31 cellular contexts compared by ENCODE assay signal in genomic region chr15:101386967-101387366, GRCh38.
"Had no signal": no experiment of that assay in that cellular context is flagged by ENCODE, and none has a peak within 500 bp of the region (broad histone marks: within the 10 kb centered on the region; RNA-seq: fewer than 3 reads in every experiment).

No MANE protein-coding gene starts in this region.

- H3K4me3 Mint-ChIP-seq: central memory CD8-positive, alpha-beta T cell; dendritic cell treated with granulocyte-macrophage colony-stimulating factor and Interleukin-4, amounts not matched to agents 40 ng/mL and 50 ng/mL, for 4 days; mesothelial cell of epicardium; stimulated activated effector memory CD8-positive, alpha-beta T cell treated with anti-CD3 and anti-CD28 coated beads, Interleukin-12 subunit alpha, Interleukin-12 subunit beta, amount 100 ng/mL, for 72 hours had no signal

- H3K4me1 Mint-ChIP-seq: central memory CD8-positive, alpha-beta T cell; mesothelial cell of epicardium; stimulated activated effector memory CD8-positive, alpha-beta T cell treated with anti-CD3 and anti-CD28 coated beads, Interleukin-12 subunit alpha, Interleukin-12 subunit beta, amount 100 ng/mL, for 72 hours had no signal

- H3K36me3 Mint-ChIP-seq: mesothelial cell of epicardium; naive B cell; stimulated activated effector memory CD8-positive, alpha-beta T cell treated with anti-CD3 and anti-CD28 coated beads, Interleukin-12 subunit alpha, Interleukin-12 subunit beta, amount 100 ng/mL, for 72 hours had no signal

- H3K27ac ChIP-seq: colonic mucosa, esophagus squamous epithelium, heart right ventricle, neutrophil, pancreas, right lobe of liver, stomach, thyroid gland had no signal

- H3K27ac Mint-ChIP-seq: dendritic cell treated with granulocyte-macrophage colony-stimulating factor and Interleukin-4, amounts not matched to agents 40 ng/mL and 50 ng/mL, for 4 days; mesothelial cell of epicardium; progenitor cell of endocrine pancreas; stimulated activated effector memory CD8-positive, alpha-beta T cell treated with anti-CD3 and anti-CD28 coated beads, Interleukin-12 subunit alpha, Interleukin-12 subunit beta, amount 100 ng/mL, for 72 hours had no signal

- FAIRE-seq: endothelial cell of umbilical vein, islet of Langerhans, pancreas had no signal

- H3K9me3 ChIP-seq: colonic mucosa, esophagus squamous epithelium, heart right ventricle, mucosa of descending colon, neutrophil, pancreas, right lobe of liver, stomach, thyroid gland had no signal

- H3K4me1 ChIP-seq: colonic mucosa, esophagus squamous epithelium, heart right ventricle, thyroid gland had no signal

- H3K27me3 ChIP-seq: colonic mucosa, heart right ventricle, pancreas, right lobe of liver, stomach, thyroid gland had no signal

- H3K27me3 Mint-ChIP-seq: progenitor cell of endocrine pancreas had no signal

- H3K36me3 ChIP-seq: colonic mucosa, esophagus squamous epithelium, neutrophil, pancreas, thyroid gland had no signal

- H3K9me3 Mint-ChIP-seq: central memory CD8-positive, alpha-beta T cell; dendritic cell treated with granulocyte-macrophage colony-stimulating factor and Interleukin-4, amounts not matched to agents 40 ng/mL and 50 ng/mL, for 4 days; mesothelial cell of epicardium; stimulated activated effector memory CD8-positive, alpha-beta T cell treated with anti-CD3 and anti-CD28 coated beads, Interleukin-12 subunit alpha, Interleukin-12 subunit beta, amount 100 ng/mL, for 72 hours had no signal

- DNase-seq: colonic mucosa; effector memory CD4-positive, alpha-beta T cell; esophagus squamous epithelium; foreskin melanocyte; glutamatergic neuron; heart right ventricle; hippocampal formation; kidney glomerular epithelial cell; left colon; left ventricle myocardium superior; mesenchymal stem cell; mucosa of descending colon; naive B cell; pancreas; right lobe of liver; stimulated activated CD4-positive, alpha-beta T cell treated with anti-CD3 and anti-CD28 coated beads, Interleukin-2, amount 100 ng/mL, for 24 hours; stimulated activated CD4-positive, alpha-beta T cell treated with anti-CD3 and anti-CD28 coated beads, Interleukin-4, amount 100 ng/mL, for 24 hours; stimulated activated naive CD4-positive, alpha-beta T cell treated with Interleukin-2 at 50 U/mL for 16 hours; stomach; thyroid gland; trophoblast cell had no signal

- H3K4me2 ChIP-seq: smooth muscle cell had no signal

- H3K4me3 ChIP-seq: colonic mucosa, esophagus squamous epithelium, heart right ventricle, lung, mucosa of descending colon, pancreas, right lobe of liver, smooth muscle cell, stomach, thyroid gland had no signal

- ATAC-seq: left colon; left ventricle myocardium superior; mucosa of descending colon; pancreas; stimulated activated effector memory CD8-positive, alpha-beta T cell treated with anti-CD3 and anti-CD28 coated beads, Interleukin-12 subunit alpha, Interleukin-12 subunit beta, amount 100 ng/mL, for 72 hours had no signal
